Comparison of ENCODE assay signal across 26 cellular contexts in genomic region chr1:19368964-19369363, GRCh38. TPM values are rescaled to one million over a fixed set of nuclear protein-coding genes. Genes with fewer than 3 reads are reported as not detected.
A peak's percentile ranks its signal among the peaks of the same experiment; 100 is the strongest.
DNase-seq lines count a peak whose midpoint lies in the region; ATAC-seq and TF ChIP-seq lines count a peak whose summit lies in the region.
"Had no signal": no experiment of that assay in that cellular context is flagged by ENCODE, and none has a peak within 500 bp of the region (broad histone marks: within the 10 kb centered on the region; RNA-seq: fewer than 3 reads in every experiment).

No MANE protein-coding gene starts in this region.

- TF ChIP-seq CTCF in endodermal cell (conservative IDR thresholded peaks at IDR 0.05) (no peak), neural progenitor cell (IDR thresholded peaks at IDR 0.05) (no peak), vagina (IDR thresholded peaks at IDR 0.05) (no peak)

- intact Hi-C loops in vagina (cut with DNase I) = no loop called here

- peak overlapping the region; percentile 50 to 80 for H3K27ac Mint-ChIP-seq in activated naive CD4-positive, alpha-beta T cell treated with anti-CD3 and anti-CD28 coated beads, Interleukin-2, amount 50 U/mL, for 72 hours
- H3K27ac Mint-ChIP-seq in endodermal cell = peak overlapping the region; percentile 19
- peak overlapping the region; percentile 72 for H3K27ac Mint-ChIP-seq in neural progenitor cell
- H3K27ac Mint-ChIP-seq: progenitor cell of endocrine pancreas had no signal

- ATAC-seq in activated naive CD4-positive, alpha-beta T cell treated with anti-CD3 and anti-CD28 coated beads, Interleukin-2, amount 50 U/mL, for 72 hours = no peak
- no peak for ATAC-seq in HG03135 (IDR thresholded peaks at IDR 0.05; ENCODE audit: unreplicated experiment)
- ATAC-seq: A549, sciatic nerve had no signal

- no peak overlapping the region for H3K4me2 ChIP-seq in neural progenitor cell
- H3K4me2 ChIP-seq: A549 had no signal

- no peaks in the 10 kb centered on the region for H3K27me3 Mint-ChIP-seq in endodermal cell (ENCODE audit: insufficient read depth)
- peaks cover 2% of the 10 kb centered on the region for H3K27me3 Mint-ChIP-seq in neural progenitor cell (ENCODE audit: insufficient read depth, low read depth)
- H3K27me3 Mint-ChIP-seq: IgD-negative memory B cell, progenitor cell of endocrine pancreas had no signal

- H3K27ac ChIP-seq in endodermal cell (ENCODE audit: low read depth, low read length) = no peak overlapping the region
- H3K27ac ChIP-seq in neural progenitor cell = no peak overlapping the region
- peak overlapping the region; percentile 87 for H3K27ac ChIP-seq in vagina
- H3K27ac ChIP-seq: A549, thoracic aorta had no signal

- peaks cover 23% of the 10 kb centered on the region for H4K20me1 ChIP-seq in neural progenitor cell (ENCODE audit: low read depth)

- H3K4me3 Mint-ChIP-seq in endodermal cell (no peak overlapping the region), neural progenitor cell (no peak overlapping the region)
- H3K4me3 Mint-ChIP-seq: IgD-negative memory B cell, neural crest cell had no signal

- H3K4me1 ChIP-seq in endodermal cell (ENCODE audit: control insufficient read depth, insufficient read depth, low read length) = peaks cover 15% of the 10 kb centered on the region
- peaks cover 6% of the 10 kb centered on the region for H3K4me1 ChIP-seq in neural progenitor cell
- H3K4me1 ChIP-seq in vagina = peaks cover 96% of the 10 kb centered on the region
- H3K4me1 ChIP-seq: A549 had no signal

- no peaks in the 10 kb centered on the region for H3K36me3 Mint-ChIP-seq in activated naive CD4-positive, alpha-beta T cell treated with anti-CD3 and anti-CD28 coated beads, Interleukin-2, amount 50 U/mL, for 72 hours
- H3K36me3 Mint-ChIP-seq in endodermal cell (ENCODE audit: low read depth) (peaks cover 13% of the 10 kb centered on the region), neural progenitor cell (no peaks in the 10 kb centered on the region)
- H3K36me3 Mint-ChIP-seq: IgD-negative memory B cell had no signal

- WGBS in endodermal cell (ENCODE audit: insufficient coverage in 1 of 2, insufficient read length in 1 of 2), 2 experiments = 92 to 93% methylated on average over 4 to 5 of the region's 5 CpGs

- H3K4me3 ChIP-seq in endodermal cell (ENCODE audit: low read length) (no peak overlapping the region), neural progenitor cell (no peak overlapping the region), vagina (no peak overlapping the region)
- H3K4me3 ChIP-seq: A549, thoracic aorta had no signal

- H3K27me3 ChIP-seq in endodermal cell (ENCODE audit: control insufficient read depth, insufficient read depth, low read length, poor library complexity, severe bottlenecking) (no peaks in the 10 kb centered on the region), neural progenitor cell (no peaks in the 10 kb centered on the region), vagina (no peaks in the 10 kb centered on the region)

- no peak for TF ChIP-seq POLR2A in vagina (IDR thresholded peaks at IDR 0.05)

- DNase-seq in activated naive CD4-positive, alpha-beta T cell treated with anti-CD3 and anti-CD28 coated beads, Interleukin-2, amount 50 U/mL, for 72 hours (ENCODE audit: low spot score in 2 of 2) = no peak
- no peak for DNase-seq in activated naive CD4-positive, alpha-beta T cell treated with anti-CD3 and anti-CD28 coated beads, Interleukin-2, amount 50 U/mL, for 16 hours
- DNase-seq in endodermal cell (no peak), neural progenitor cell (ENCODE audit: low spot score) (no peak), vagina (ENCODE audit: extremely low spot score in 2 of 2) (no peak), DMS79 (lab: John Stamatoyannopoulos, UW) (no peak), NCI-H146 (lab: John Stamatoyannopoulos, UW) (no peak)
- DNase-seq: activated gamma-delta T cell; AML-193; DMS153; H7; kidney glomerular epithelial cell; mammary epithelial cell; NCI-H1092 treated with DMSO at 0.1 percent for 48 hours; NCI-H1930; NCI-H524 treated with DMSO at 0.1 percent for 48 hours; SHP77 treated with DMSO at 0.1 percent for 48 hours; stimulated activated CD4-positive, alpha-beta T cell treated with anti-CD3 and anti-CD28 coated beads, Interleukin-4, amount 100 ng/mL, for 4 hours; stimulated activated naive CD4-positive, alpha-beta T cell treated with Interleukin-2 at 50 U/mL for 16 hours had no signal

- H3K9me3 Mint-ChIP-seq in activated naive CD4-positive, alpha-beta T cell treated with anti-CD3 and anti-CD28 coated beads, Interleukin-2, amount 50 U/mL, for 72 hours = no peaks in the 10 kb centered on the region
- no peaks in the 10 kb centered on the region for H3K9me3 Mint-ChIP-seq in endodermal cell
- no peaks in the 10 kb centered on the region for H3K9me3 Mint-ChIP-seq in neural progenitor cell
- H3K9me3 Mint-ChIP-seq: IgD-negative memory B cell, neural crest cell had no signal

- no peaks in the 10 kb centered on the region for H3K9me3 ChIP-seq in endodermal cell (ENCODE audit: control insufficient read depth, low read length)
- no peaks in the 10 kb centered on the region for H3K9me3 ChIP-seq in neural progenitor cell (ENCODE audit: low read depth)
- no peaks in the 10 kb centered on the region for H3K9me3 ChIP-seq in vagina
- H3K9me3 ChIP-seq: A549, thoracic aorta had no signal

- H3K36me3 ChIP-seq in endodermal cell (ENCODE audit: control insufficient read depth, insufficient read depth, low read length) = peaks cover 35% of the 10 kb centered on the region
- no peaks in the 10 kb centered on the region for H3K36me3 ChIP-seq in neural progenitor cell
- H3K36me3 ChIP-seq in vagina = no peaks in the 10 kb centered on the region
- H3K36me3 ChIP-seq: thoracic aorta had no signal

- no peak overlapping the region for H2AFZ ChIP-seq in neural progenitor cell (replicated peaks)

- no peaks in the 10 kb centered on the region for H3K79me2 ChIP-seq in neural progenitor cell (ENCODE audit: low read depth)

- H3K9ac ChIP-seq in endodermal cell (ENCODE audit: extremely low read depth, low read length, poor library complexity, severe bottlenecking) (no peak overlapping the region), neural progenitor cell (no peak overlapping the region)

- H3F3A ChIP-seq in neural progenitor cell (ENCODE audit: low read depth) = no peaks in the 10 kb centered on the region

- peaks cover 41% of the 10 kb centered on the region for H3K4me1 Mint-ChIP-seq in endodermal cell
- H3K4me1 Mint-ChIP-seq in neural progenitor cell = no peaks in the 10 kb centered on the region

RNA-seq across cellular contexts. Expression of gene SLC66A1, which starts 56.8 kb away (rescaled TPM):
- total RNA-seq in activated naive CD4-positive, alpha-beta T cell treated with anti-CD3 and anti-CD28 coated beads, Interleukin-2, amount 50 U/mL, for 72 hours = 1 to 10 TPM; 6.7 to 7.2 TPM
- total RNA-seq in endodermal cell = 10 to 100 TPM; 20.8 to 22.6 TPM
- 20.0 TPM for polyA plus RNA-seq in endodermal cell (2013, experiment 1 of 2)
- polyA plus RNA-seq in endodermal cell (2013, experiment 2 of 2) = 18.9 TPM
- 4.8 and 16.7 TPM in 2 replicates for total RNA-seq in neural progenitor cell (ENCODE audit: low replicate concordance)
- total RNA-seq in vagina = 21.4 TPM

RNA-seq across cellular contexts. Expression of gene AKR7A2, which starts 57.0 kb away (rescaled TPM):
- total RNA-seq in activated naive CD4-positive, alpha-beta T cell treated with anti-CD3 and anti-CD28 coated beads, Interleukin-2, amount 50 U/mL, for 72 hours = 10 to 100 TPM; 42.9 to 50.2 TPM
- 10 to 100 TPM; 47.8 to 66.1 TPM for total RNA-seq in endodermal cell
- polyA plus RNA-seq in endodermal cell (2013, experiment 1 of 2) = 53.1 TPM
- polyA plus RNA-seq in endodermal cell (2013, experiment 2 of 2) = 52.3 TPM
- total RNA-seq in neural progenitor cell (ENCODE audit: low replicate concordance) = 37.5 and 92.3 TPM in 2 replicates
- total RNA-seq in vagina = 63.8 TPM

Comparison
In these comparisons a context has a peak if more than half of its experiments do, and no peak if none do; other contexts are left out.
1. H3K27ac Mint-ChIP-seq: peak in every context shown above with its lines; median percentile 72 in neural progenitor cell; 65 in activated naive CD4-positive, alpha-beta T cell treated with anti-CD3 and anti-CD28 coated beads, Interleukin-2, amount 50 U/mL, for 72 hours; 19 in endodermal cell.